Comparison of ENCODE assay signal across 35 cellular contexts in the genomic region with DNA sequence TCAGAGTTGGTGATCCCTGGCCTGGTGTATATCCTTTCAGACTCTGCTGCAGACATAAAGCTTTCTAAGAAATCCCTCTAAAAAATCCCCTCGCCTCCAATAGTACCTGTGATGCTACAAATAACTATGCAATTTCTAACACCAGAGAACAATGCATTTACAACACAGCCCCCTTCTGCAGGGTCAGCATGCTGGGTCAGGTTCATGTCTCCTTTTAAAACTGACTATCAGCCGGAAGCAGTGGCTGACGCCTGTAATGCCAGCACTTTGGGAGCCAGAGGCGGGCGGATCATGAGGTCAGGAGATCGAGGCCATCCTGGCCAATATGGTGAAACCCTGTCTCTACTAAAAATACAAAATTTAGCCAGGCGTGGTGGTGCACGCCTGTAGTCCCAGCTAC.
"Had no signal": no experiment of that assay in that cellular context is flagged by ENCODE, and none has a peak within 500 bp of the region (broad histone marks: within the 10 kb centered on the region; RNA-seq: fewer than 3 reads in every experiment).

No MANE protein-coding gene starts in this region.

- H3K4me1 ChIP-seq: body of pancreas, breast epithelium had no signal

- H3K4me3 Mint-ChIP-seq: activated CD4-positive, alpha-beta memory T cell treated with anti-CD3 and anti-CD28 coated beads for 36 hours; activated CD4-positive, alpha-beta T cell treated with anti-CD3 and anti-CD28 coated beads for 36 hours; activated CD4-positive, alpha-beta T cell treated with anti-CD3 and anti-CD28 coated beads, Interleukin-2, amount 10 ng/mL, durations not matched to agents 24 days and 14 days; activated CD8-positive, alpha-beta memory T cell treated with anti-CD3 and anti-CD28 coated beads, Interleukin-2, amount 10 ng/mL, durations not matched to agents 7 days and 5 days; activated CD8-positive, alpha-beta T cell treated with anti-CD3 and anti-CD28 coated beads, Interleukin-2, amount 10 ng/mL, durations not matched to agents 7 days and 5 days; activated naive CD4-positive, alpha-beta T cell treated with anti-CD3 and anti-CD28 coated beads for 36 hours; activated naive CD4-positive, alpha-beta T cell treated with anti-CD3 and anti-CD28 coated beads, Interleukin-2, amount 50 U/mL, for 24 hours; activated naive CD8-positive, alpha-beta T cell treated with anti-CD3 and anti-CD28 coated beads for 36 hours; activated naive CD8-positive, alpha-beta T cell treated with anti-CD3 and anti-CD28 coated beads, Interleukin-2, amount 50 U/mL, for 24 hours; activated T-helper 1 cell treated with anti-CD3 and anti-CD28 coated beads, Interleukin-12 subunit alpha, Interleukin-12 subunit beta, Interleukin-2, Interleukin-4 antibody, amounts not matched to agents 30 ng/mL and 10 ng/mL and 1 ng/mL, durations not matched to agents 14 hours and 24 hours and 36 hours; central memory CD8-positive, alpha-beta T cell; dendritic cell treated with granulocyte-macrophage colony-stimulating factor and Interleukin-4, amounts not matched to agents 40 ng/mL and 50 ng/mL, for 4 days had no signal

- ATAC-seq: activated CD4-positive, alpha-beta T cell treated with anti-CD3 and anti-CD28 coated beads for 36 hours; activated CD8-positive, alpha-beta memory T cell treated with anti-CD3 and anti-CD28 coated beads, Interleukin-2, amount 10 ng/mL, durations not matched to agents 7 days and 5 days; activated CD8-positive, alpha-beta T cell treated with anti-CD3 and anti-CD28 coated beads, Interleukin-2, amount 10 ng/mL, durations not matched to agents 7 days and 5 days; activated naive CD8-positive, alpha-beta T cell treated with anti-CD3 and anti-CD28 coated beads, Interleukin-2, amount 50 U/mL, for 24 hours; body of pancreas; gastroesophageal sphincter had no signal

- H3K27ac Mint-ChIP-seq: activated CD4-positive, alpha-beta memory T cell treated with anti-CD3 and anti-CD28 coated beads for 36 hours; activated CD4-positive, alpha-beta T cell treated with anti-CD3 and anti-CD28 coated beads, Interleukin-2, amount 10 ng/mL, durations not matched to agents 24 days and 14 days; activated CD8-positive, alpha-beta memory T cell treated with anti-CD3 and anti-CD28 coated beads, Interleukin-2, amount 10 ng/mL, durations not matched to agents 7 days and 5 days; activated CD8-positive, alpha-beta T cell treated with anti-CD3 and anti-CD28 coated beads, Interleukin-2, amount 10 ng/mL, durations not matched to agents 7 days and 5 days; activated naive CD4-positive, alpha-beta T cell treated with anti-CD3 and anti-CD28 coated beads for 36 hours; activated naive CD4-positive, alpha-beta T cell treated with anti-CD3 and anti-CD28 coated beads, Interleukin-2, amount 50 U/mL, for 24 hours; activated naive CD8-positive, alpha-beta T cell treated with anti-CD3 and anti-CD28 coated beads for 36 hours; activated naive CD8-positive, alpha-beta T cell treated with anti-CD3 and anti-CD28 coated beads, Interleukin-2, amount 50 U/mL, for 24 hours; activated T-helper 2 cell treated with anti-CD3 and anti-CD28 coated beads, Interferon-gamma antibody, Interleukin-2, Interleukin-4, amounts not matched to agents 10 μg/mL and 5 μg/mL and 100 μg/mL, durations not matched to agents 14 hours and 24 hours and 36 hours; dendritic cell treated with granulocyte-macrophage colony-stimulating factor and Interleukin-4, amounts not matched to agents 40 ng/mL and 50 ng/mL, for 4 days had no signal

- H3K36me3 Mint-ChIP-seq: activated CD4-positive, alpha-beta memory T cell treated with anti-CD3 and anti-CD28 coated beads for 36 hours; activated CD8-positive, alpha-beta memory T cell treated with anti-CD3 and anti-CD28 coated beads, Interleukin-2, amount 10 ng/mL, durations not matched to agents 7 days and 5 days; activated naive CD4-positive, alpha-beta T cell treated with anti-CD3 and anti-CD28 coated beads, Interleukin-2, amount 50 U/mL, for 24 hours; activated naive CD8-positive, alpha-beta T cell treated with anti-CD3 and anti-CD28 coated beads for 36 hours had no signal

- FAIRE-seq: endothelial cell of umbilical vein had no signal

- H3K27me3 Mint-ChIP-seq: activated CD4-positive, alpha-beta memory T cell treated with anti-CD3 and anti-CD28 coated beads for 36 hours; activated CD4-positive, alpha-beta T cell treated with anti-CD3 and anti-CD28 coated beads for 36 hours; activated CD4-positive, alpha-beta T cell treated with anti-CD3 and anti-CD28 coated beads, Interleukin-2, amount 10 ng/mL, durations not matched to agents 24 days and 14 days; activated CD8-positive, alpha-beta memory T cell treated with anti-CD3 and anti-CD28 coated beads, Interleukin-2, amount 10 ng/mL, durations not matched to agents 7 days and 5 days; activated naive CD4-positive, alpha-beta T cell treated with anti-CD3 and anti-CD28 coated beads, Interleukin-2, amount 50 U/mL, for 24 hours; activated naive CD8-positive, alpha-beta T cell treated with anti-CD3 and anti-CD28 coated beads for 36 hours; activated naive CD8-positive, alpha-beta T cell treated with anti-CD3 and anti-CD28 coated beads, Interleukin-2, amount 50 U/mL, for 24 hours; central memory CD8-positive, alpha-beta T cell had no signal

- H3K9me3 ChIP-seq: adrenal gland, body of pancreas, breast epithelium, esophagus squamous epithelium, gastroesophageal sphincter had no signal

- H3K27me3 ChIP-seq: adrenal gland, body of pancreas, breast epithelium, cardiac muscle cell, dorsolateral prefrontal cortex, esophagus squamous epithelium, gastroesophageal sphincter had no signal

- H3K36me3 ChIP-seq: adrenal gland, breast epithelium, cardiac muscle cell, gastroesophageal sphincter had no signal

- DNase-seq: activated CD4-positive, alpha-beta memory T cell treated with anti-CD3 and anti-CD28 coated beads for 36 hours; activated CD4-positive, alpha-beta T cell treated with anti-CD3 and anti-CD28 coated beads for 36 hours; activated CD4-positive, alpha-beta T cell treated with anti-CD3 and anti-CD28 coated beads, Interleukin-2, amount 10 ng/mL, durations not matched to agents 24 days and 14 days; activated CD4-positive, CD25-positive, alpha-beta regulatory T cell; activated CD4-positive, CD25-positive, alpha-beta regulatory T cell treated with anti-CD3 and anti-CD28 coated beads, Interleukin-2, amount 50 U/mL, for 72 hours; activated CD8-positive, alpha-beta memory T cell treated with anti-CD3 and anti-CD28 coated beads, Interleukin-2, amount 10 ng/mL, durations not matched to agents 7 days and 5 days; activated CD8-positive, alpha-beta memory T cell treated with anti-CD3 and anti-CD28 coated beads, Interleukin-2, amount 50 U/mL, for 4 hours; activated CD8-positive, alpha-beta T cell treated with anti-CD3 and anti-CD28 coated beads, Interleukin-2, amount 10 ng/mL, durations not matched to agents 7 days and 5 days; activated effector memory CD4-positive, alpha-beta T cell treated with anti-CD3 and anti-CD28 coated beads, Interleukin-2, amount 50 U/mL, for 16 hours; activated naive CD4-positive, alpha-beta T cell treated with anti-CD3 and anti-CD28 coated beads for 36 hours; activated naive CD8-positive, alpha-beta T cell treated with anti-CD3 and anti-CD28 coated beads for 36 hours; activated naive CD8-positive, alpha-beta T cell treated with anti-CD3 and anti-CD28 coated beads, Interleukin-2, amount 50 U/mL, for 24 hours; activated T-cell treated with anti-CD3 and anti-CD28 coated beads, Interleukin-2, amount 50 U/mL, for 1 hour; activated T-cell treated with anti-CD3 and anti-CD28 coated beads, Interleukin-2, amount 50 U/mL, for 48 hours; amygdala; aorta; body of pancreas; dorsolateral prefrontal cortex; effector memory CD4-positive, alpha-beta T cell; esophagus squamous epithelium; foreskin melanocyte; head of caudate nucleus; T-helper 2 cell had no signal

- H3K27ac ChIP-seq: adrenal gland, body of pancreas, cardiac muscle cell, dorsolateral prefrontal cortex, epithelial cell of prostate, esophagus squamous epithelium, gastroesophageal sphincter had no signal

- H3K4me3 ChIP-seq: adrenal gland, body of pancreas, breast epithelium, cardiac muscle cell, coronary artery, dorsolateral prefrontal cortex, esophagus squamous epithelium, gastroesophageal sphincter had no signal

- H3K9me3 Mint-ChIP-seq: activated CD4-positive, alpha-beta memory T cell treated with anti-CD3 and anti-CD28 coated beads for 36 hours; activated CD4-positive, alpha-beta T cell treated with anti-CD3 and anti-CD28 coated beads, Interleukin-2, amount 10 ng/mL, durations not matched to agents 24 days and 14 days; activated naive CD4-positive, alpha-beta T cell treated with anti-CD3 and anti-CD28 coated beads for 36 hours; activated naive CD4-positive, alpha-beta T cell treated with anti-CD3 and anti-CD28 coated beads, Interleukin-2, amount 50 U/mL, for 24 hours; activated naive CD8-positive, alpha-beta T cell treated with anti-CD3 and anti-CD28 coated beads for 36 hours; activated naive CD8-positive, alpha-beta T cell treated with anti-CD3 and anti-CD28 coated beads, Interleukin-2, amount 50 U/mL, for 24 hours; activated T-helper 1 cell treated with anti-CD3 and anti-CD28 coated beads, Interleukin-12 subunit alpha, Interleukin-12 subunit beta, Interleukin-2, Interleukin-4 antibody, amounts not matched to agents 30 ng/mL and 10 ng/mL and 1 ng/mL, durations not matched to agents 14 hours and 24 hours and 36 hours; activated T-helper 2 cell treated with anti-CD3 and anti-CD28 coated beads, Interferon-gamma antibody, Interleukin-2, Interleukin-4, amounts not matched to agents 10 μg/mL and 5 μg/mL and 100 μg/mL, durations not matched to agents 14 hours and 24 hours and 36 hours; central memory CD8-positive, alpha-beta T cell; dendritic cell treated with granulocyte-macrophage colony-stimulating factor and Interleukin-4, amounts not matched to agents 40 ng/mL and 50 ng/mL, for 4 days had no signal
